1 cellular context compared by ENCODE assay signal in genomic region chr12:3230758-3231375, GRCh38.
TF ChIP-seq lines count a peak whose summit lies in the region.

No MANE protein-coding gene starts in this region.

TF ChIP-seq in H1, 55 proteins besides CTCF, POLR2A, EP300 and RAD21 (continued from another document):
- TF ChIP-seq SAP30 (IDR thresholded peaks at IDR 0.05; ENCODE audit: insufficient read depth, insufficient replicate concordance, low read length) (no peak), SUZ12 (IDR thresholded peaks at IDR 0.05; ENCODE audit: low read length) (no peak), RNF2 (IDR thresholded peaks at IDR 0.05; ENCODE audit: borderline replicate concordance, low read depth, low read length, missing control alignments, poor library complexity, severe bottlenecking) (no peak), BRCA1 (IDR thresholded peaks at IDR 0.05; ENCODE audit: low read depth, low read length) (no peak), KDM1A (IDR thresholded peaks at IDR 0.05; ENCODE audit: borderline replicate concordance, low read length) (no peak)
